Comparison of ENCODE assay signal across 10 cellular contexts in genomic region chr16:27365142-27366089, GRCh38. TPM values are rescaled to one million over a fixed set of nuclear protein-coding genes. Genes with fewer than 3 reads are reported as not detected.
A peak's percentile ranks its signal among the peaks of the same experiment; 100 is the strongest.
DNase-seq lines count a peak whose midpoint lies in the region; TF ChIP-seq lines count a peak whose summit lies in the region.
"Had no signal": no experiment of that assay in that cellular context is flagged by ENCODE, and none has a peak within 500 bp of the region (broad histone marks: within the 10 kb centered on the region; RNA-seq: fewer than 3 reads in every experiment).

No MANE protein-coding gene starts in this region.

- H3K9ac ChIP-seq in rectal smooth muscle tissue (ENCODE audit: low read length): no peak overlapping the region

- no peak for DNase-seq in T-helper 1 cell
- peak; percentile 31 to 38 for DNase-seq in SW 1271 (lab: John Stamatoyannopoulos, UW)
- no peak for DNase-seq in esophagus squamous epithelium (lab: John Stamatoyannopoulos, UW)
- DNase-seq in superior temporal gyrus (ENCODE audit: extremely low spot score): no peak
- DNase-seq in anterior cingulate cortex (lab: John Stamatoyannopoulos, UW): no peak
- DNase-seq in NCI-H510A (lab: John Stamatoyannopoulos, UW): no peak
- DNase-seq: cerebellar nuclear complex, NCI-H1436 had no signal

- intact Hi-C loops in esophagus squamous epithelium (cut with DNase I): loop anchor here (5.0 kb wide), 1 partner anchor 128 kb away; no protein-coding TSS in a partner anchor

- H3K9me3 ChIP-seq in esophagus squamous epithelium: no peaks in the 10 kb centered on the region

- H3K27me3 Mint-ChIP-seq in T-helper 1 cell treated with Interleukin-12 subunit alpha and Interleukin-12 subunit beta and Interleukin-4 antibody, amounts not matched to agents 30 μg/mL and 1 μg/mL, for 36 hours (ENCODE audit: low read depth): no peaks in the 10 kb centered on the region

- no peak overlapping the region for H3K4me3 ChIP-seq in esophagus squamous epithelium
- H3K4me3 ChIP-seq in rectal smooth muscle tissue (ENCODE audit: low read length): no peak overlapping the region

- H3K27me3 ChIP-seq in esophagus squamous epithelium (no peaks in the 10 kb centered on the region), rectal smooth muscle tissue (ENCODE audit: control insufficient read depth, insufficient read depth, low read length) (no peaks in the 10 kb centered on the region)

- no peak for TF ChIP-seq CTCF in esophagus squamous epithelium (IDR thresholded peaks at IDR 0.05)

- no peak for TF ChIP-seq POLR2A in esophagus squamous epithelium (IDR thresholded peaks at IDR 0.05)

- H3K36me3 ChIP-seq in esophagus squamous epithelium: peaks cover 12 to 39% (median 27%) of the 10 kb centered on the region in 3 donors
- peaks cover 24% of the 10 kb centered on the region for H3K36me3 ChIP-seq in rectal smooth muscle tissue (ENCODE audit: control insufficient read depth, insufficient read depth, low read length)

- H3K4me1 ChIP-seq in esophagus squamous epithelium: peaks cover 16 to 66% (median 42%) of the 10 kb centered on the region in 3 donors
- H3K4me1 ChIP-seq in rectal smooth muscle tissue (ENCODE audit: control insufficient read depth, insufficient read depth, low read length): peaks cover 4% of the 10 kb centered on the region

- peak overlapping the region; percentile 58 for H3K27ac Mint-ChIP-seq in T-helper 1 cell treated with Interleukin-12 subunit alpha and Interleukin-12 subunit beta and Interleukin-4 antibody, amounts not matched to agents 30 μg/mL and 1 μg/mL, for 36 hours

- H3K27ac ChIP-seq in esophagus squamous epithelium (peak overlapping the region; percentile 42 to 75 (median 72)), rectal smooth muscle tissue (ENCODE audit: low read depth, low read length) (peak overlapping the region; percentile 34)

- peaks cover 11% of the 10 kb centered on the region for H3K9me3 Mint-ChIP-seq in T-helper 1 cell treated with Interleukin-12 subunit alpha and Interleukin-12 subunit beta and Interleukin-4 antibody, amounts not matched to agents 30 μg/mL and 1 μg/mL, for 36 hours

- 47% methylated on average over 4 to 7 of the region's 7 CpGs for WGBS in esophagus squamous epithelium, 2 donors

- H3K4me1 Mint-ChIP-seq in T-helper 1 cell treated with Interleukin-12 subunit alpha and Interleukin-12 subunit beta and Interleukin-4 antibody, amounts not matched to agents 30 μg/mL and 1 μg/mL, for 36 hours (ENCODE audit: low read depth): peaks cover 39% of the 10 kb centered on the region

- peaks cover 53% of the 10 kb centered on the region for H3K36me3 Mint-ChIP-seq in T-helper 1 cell treated with Interleukin-12 subunit alpha and Interleukin-12 subunit beta and Interleukin-4 antibody, amounts not matched to agents 30 μg/mL and 1 μg/mL, for 36 hours (ENCODE audit: low read depth)

- H3K4me3 Mint-ChIP-seq in T-helper 1 cell treated with Interleukin-12 subunit alpha and Interleukin-12 subunit beta and Interleukin-4 antibody, amounts not matched to agents 30 μg/mL and 1 μg/mL, for 36 hours: no peak overlapping the region

RNA-seq across cellular contexts. Expression of gene IL21R, which starts 36.6 kb away (rescaled TPM):
- total RNA-seq in esophagus squamous epithelium: 1 to 10 TPM in 1 of 4 donors, under 1 TPM in 3; 0.23 to 1.2 (median 0.39) TPM

RNA-seq across cellular contexts. Expression of gene IL4R, which starts 51.6 kb away (rescaled TPM):
- 10 to 100 TPM; 84.9 to 97.9 (median 89.8) TPM for total RNA-seq in esophagus squamous epithelium

Comparison
In these comparisons a context has a peak if more than half of its experiments do, and no peak if none do; other contexts are left out.
1. DNase-seq: peak in SW 1271 (2 of 2); none in T-helper 1 cell (0 of 5), esophagus squamous epithelium (single experiment), superior temporal gyrus (single experiment), anterior cingulate cortex (0 of 58) and NCI-H510A (single experiment).